Comparison of ENCODE assay signal across 10 cellular contexts in genomic region chr11:8720868-8721739, GRCh38. TPM values are rescaled to one million over a fixed set of nuclear protein-coding genes. Genes with fewer than 3 reads are reported as not detected.
DNase-seq lines count a peak whose midpoint lies in the region; ATAC-seq and TF ChIP-seq lines count a peak whose summit lies in the region.
"Had no signal": no experiment of that assay in that cellular context is flagged by ENCODE, and none has a peak within 500 bp of the region (broad histone marks: within the 10 kb centered on the region; RNA-seq: fewer than 3 reads in every experiment).

No MANE protein-coding gene starts in this region.

- no peaks in the 10 kb centered on the region for H3K27me3 Mint-ChIP-seq in mesothelial cell of epicardium (ENCODE audit: low read depth)
- H3K27me3 Mint-ChIP-seq in activated T-helper 1 cell treated with anti-CD3 and anti-CD28 coated beads, Interleukin-12 subunit alpha, Interleukin-12 subunit beta, Interleukin-2, Interleukin-4 antibody, amounts not matched to agents 30 ng/mL and 10 ng/mL and 1 ng/mL, durations not matched to agents 14 hours and 24 hours and 36 hours (ENCODE audit: insufficient read depth), result peaks cover 5% of the 10 kb centered on the region

- 30% methylated on average over 4 of the region's 7 CpGs for WGBS in mammary epithelial cell (ENCODE audit: low coverage, missing lambda C conversion rate)
- 34% methylated on average over 6 of the region's 7 CpGs; no CpG with 5 or more reads in 1 of the 2 donors for WGBS in transverse colon (ENCODE audit: low coverage in 1 of 2), 2 donors

- TF ChIP-seq EP300 in transverse colon (IDR thresholded peaks at IDR 0.05; ENCODE audit: low read depth), result peak; percentile 36

- TF ChIP-seq POLR2A in transverse colon (IDR thresholded peaks at IDR 0.05), result no peak

- peak overlapping the region; percentile 36 for H3K4me2 ChIP-seq in mammary epithelial cell (ENCODE audit: insufficient read depth, low read depth, low read length)

- no peaks in the 10 kb centered on the region for H3K9me3 Mint-ChIP-seq in mesothelial cell of epicardium
- no peaks in the 10 kb centered on the region for H3K9me3 Mint-ChIP-seq in activated T-helper 1 cell treated with anti-CD3 and anti-CD28 coated beads, Interleukin-12 subunit alpha, Interleukin-12 subunit beta, Interleukin-2, Interleukin-4 antibody, amounts not matched to agents 30 ng/mL and 10 ng/mL and 1 ng/mL, durations not matched to agents 14 hours and 24 hours and 36 hours
- H3K9me3 Mint-ChIP-seq: activated naive CD4-positive, alpha-beta T cell treated with anti-CD3 and anti-CD28 coated beads, Interleukin-2, amount 50 U/mL, for 72 hours had no signal

- H3K9ac ChIP-seq in mammary epithelial cell (ENCODE audit: insufficient read depth, low read length), result no peak overlapping the region

- peaks cover 16% of the 10 kb centered on the region for H3K36me3 ChIP-seq in mammary epithelial cell (ENCODE audit: insufficient read depth, low read length)
- H3K36me3 ChIP-seq in transverse colon, result peaks cover 0 to 1% (median 0%) of the 10 kb centered on the region in 4 donors

- peak overlapping the region; percentile 15 for H3K4me3 Mint-ChIP-seq in mesothelial cell of epicardium
- H3K4me3 Mint-ChIP-seq in activated T-helper 1 cell treated with anti-CD3 and anti-CD28 coated beads, Interleukin-12 subunit alpha, Interleukin-12 subunit beta, Interleukin-2, Interleukin-4 antibody, amounts not matched to agents 30 ng/mL and 10 ng/mL and 1 ng/mL, durations not matched to agents 14 hours and 24 hours and 36 hours, result no peak overlapping the region

- H3K27me3 ChIP-seq in mammary epithelial cell (ENCODE audit: insufficient read depth, low read length) (no peaks in the 10 kb centered on the region), transverse colon (no peaks in the 10 kb centered on the region)

- peaks cover 12% of the 10 kb centered on the region for H3K79me2 ChIP-seq in mammary epithelial cell (ENCODE audit: insufficient read depth, low read length)

- TF ChIP-seq CTCF in mammary epithelial cell (conservative IDR thresholded peaks at IDR 0.05 in 1 of 2, IDR thresholded peaks at IDR 0.05 in 1 of 2; ENCODE audit: extremely low read depth in 1 of 2, insufficient read depth in 1 of 2, low read depth in 1 of 2, low read length in 2 of 2) (no peak), mesothelial cell of epicardium (IDR thresholded peaks at IDR 0.05; ENCODE audit: unreplicated experiment) (no peak), transverse colon (IDR thresholded peaks at IDR 0.05) (no peak)

- ATAC-seq in HG02938 (IDR thresholded peaks at IDR 0.05; ENCODE audit: unreplicated experiment), result no peak
- ATAC-seq: activated naive CD4-positive, alpha-beta T cell treated with anti-CD3 and anti-CD28 coated beads, Interleukin-2, amount 50 U/mL, for 72 hours had no signal

- DNase-seq in DMS79 (lab: John Stamatoyannopoulos, UW), result peak; percentile 14
- DNase-seq in DMS79 treated with DMSO at 0.1 percent for 48 hours (lab: John Stamatoyannopoulos, UW), result no peak
- DNase-seq in mammary epithelial cell, result peak; percentile 46
- DNase-seq in mesothelial cell of epicardium (ENCODE audit: low spot score in 2 of 2, unreplicated experiment in 2 of 2), result no peak
- DNase-seq in transverse colon, result peak; percentile 62
- no peak for DNase-seq in DMS 273 (lab: John Stamatoyannopoulos, UW; ENCODE audit: unreplicated experiment)
- DNase-seq in activated T-helper 1 cell treated with anti-CD3 and anti-CD28 coated beads, Interleukin-12 subunit alpha, Interleukin-12 subunit beta, Interleukin-2, Interleukin-4 antibody, amounts not matched to agents 30 ng/mL and 10 ng/mL and 1 ng/mL, durations not matched to agents 14 hours and 24 hours and 36 hours (ENCODE audit: low spot score), result no peak
- DNase-seq: foreskin melanocyte had no signal

- dilution Hi-C loops in mammary epithelial cell (cut with HindIII; ENCODE audit: low sequenced_read_pairs), result no loop called here

- intact Hi-C loops in mammary epithelial cell (cut with micrococcal nuclease) (no loop called here), transverse colon (cut with DNase I; ENCODE audit: low total_unique reads) (no loop called here)
- intact Hi-C loops in activated T-helper 1 cell treated with anti-CD3 and anti-CD28 coated beads, Interleukin-12 subunit alpha, Interleukin-12 subunit beta, Interleukin-2, Interleukin-4 antibody, amounts not matched to agents 30 ng/mL and 10 ng/mL and 1 ng/mL, durations not matched to agents 14 hours and 24 hours and 36 hours (cut with micrococcal nuclease), result no loop called here

- peak overlapping the region; percentile 92 for H3K27ac Mint-ChIP-seq in mesothelial cell of epicardium
- H3K27ac Mint-ChIP-seq in activated T-helper 1 cell treated with anti-CD3 and anti-CD28 coated beads, Interleukin-12 subunit alpha, Interleukin-12 subunit beta, Interleukin-2, Interleukin-4 antibody, amounts not matched to agents 30 ng/mL and 10 ng/mL and 1 ng/mL, durations not matched to agents 14 hours and 24 hours and 36 hours, result no peak overlapping the region

- H3K4me3 ChIP-seq in mammary epithelial cell (replicated peaks in 1 of 3; ENCODE audit: insufficient read depth in 1 of 3, low read depth in 2 of 3, low read length in 3 of 3), result no peak overlapping the region
- no peak overlapping the region for H3K4me3 ChIP-seq in transverse colon

- H3K9me3 ChIP-seq in mammary epithelial cell (replicated peaks; ENCODE audit: insufficient read depth, low read length) (no peaks in the 10 kb centered on the region), transverse colon (no peaks in the 10 kb centered on the region)

- CTCF ChIA-PET in mammary epithelial cell (lab: Charles Lee; ENCODE audit: low non-redundant PET), result no interaction called here

- no peak overlapping the region for H3K27ac ChIP-seq in mammary epithelial cell (ENCODE audit: insufficient read depth, low read depth, low read length)
- H3K27ac ChIP-seq in transverse colon, result peak overlapping the region; percentile 81 to 93 (median 90)

- H2AFZ ChIP-seq in mammary epithelial cell (ENCODE audit: low read depth, low read length), result no peak overlapping the region

- peaks cover 20% of the 10 kb centered on the region for H3K36me3 Mint-ChIP-seq in mesothelial cell of epicardium
- no peaks in the 10 kb centered on the region for H3K36me3 Mint-ChIP-seq in activated T-helper 1 cell treated with anti-CD3 and anti-CD28 coated beads, Interleukin-12 subunit alpha, Interleukin-12 subunit beta, Interleukin-2, Interleukin-4 antibody, amounts not matched to agents 30 ng/mL and 10 ng/mL and 1 ng/mL, durations not matched to agents 14 hours and 24 hours and 36 hours (ENCODE audit: low read depth)
- H3K36me3 Mint-ChIP-seq: activated naive CD4-positive, alpha-beta T cell treated with anti-CD3 and anti-CD28 coated beads, Interleukin-2, amount 50 U/mL, for 72 hours had no signal

- no TSS peak for BruUV-seq in mammary epithelial cell (replicated peaks; lab: Mats Ljungman, UMichigan)

- H4K20me1 ChIP-seq in mammary epithelial cell (ENCODE audit: insufficient read depth, low read length), result no peaks in the 10 kb centered on the region

- in situ Hi-C loops in mammary epithelial cell (cut with MboI; ENCODE audit: low sequenced_read_pairs in 2 of 2), result no loop called here
- in situ Hi-C loops in transverse colon (cut with MboI; ENCODE audit: low pct_ligation_motif_present in 1 of 4, low pct_unique_long_range_greater_than_20kb in 1 of 4, low sequenced_read_pairs in 3 of 4), result no loop called here

- peaks cover 64% of the 10 kb centered on the region for H3K4me1 Mint-ChIP-seq in mesothelial cell of epicardium
- peaks cover 7% of the 10 kb centered on the region for H3K4me1 Mint-ChIP-seq in activated T-helper 1 cell treated with anti-CD3 and anti-CD28 coated beads, Interleukin-12 subunit alpha, Interleukin-12 subunit beta, Interleukin-2, Interleukin-4 antibody, amounts not matched to agents 30 ng/mL and 10 ng/mL and 1 ng/mL, durations not matched to agents 14 hours and 24 hours and 36 hours (ENCODE audit: low read depth)

- H3K4me1 ChIP-seq in mammary epithelial cell (ENCODE audit: insufficient read depth, low read length) (peaks cover 61% of the 10 kb centered on the region), transverse colon (peaks cover 52 to 86% (median 65%) of the 10 kb centered on the region in 4 donors)

RNA-seq across cellular contexts. Expression of gene RPL27A, which starts 38.5 kb away (rescaled TPM):
- total RNA-seq in mammary epithelial cell (100 to 1,000 TPM; 473 to 864 TPM), mesothelial cell of epicardium (923 to 980 TPM (median 964 TPM) in 3 replicates), transverse colon (100 to 1,000 TPM; 462 to 843 (median 770) TPM)
- polyA plus RNA-seq in mammary epithelial cell, result 1,200 TPM
- 617 TPM for polyA minus RNA-seq in mammary epithelial cell
- total RNA-seq in activated T-helper 1 cell treated with anti-CD3 and anti-CD28 coated beads, Interleukin-12 subunit alpha, Interleukin-12 subunit beta, Interleukin-2, Interleukin-4 antibody, amounts not matched to agents 30 ng/mL and 10 ng/mL and 1 ng/mL, durations not matched to agents 14 hours and 24 hours and 36 hours, result 679 and 691 TPM in 2 replicates

RNA-seq across cellular contexts. Expression of gene TRIM66, which starts 38.6 kb away (rescaled TPM):
- total RNA-seq in mammary epithelial cell (10 to 100 TPM in 1 of 2 donors, 1 to 10 TPM in 1; 7.0 to 17.5 TPM), mesothelial cell of epicardium (8.3 to 10.1 TPM (median 8.7 TPM) in 3 replicates), transverse colon (10 to 100 TPM; 11.7 to 19.7 (median 14.3) TPM)
- 2.2 TPM for polyA plus RNA-seq in mammary epithelial cell
- 8.9 TPM for polyA minus RNA-seq in mammary epithelial cell
- total RNA-seq in activated T-helper 1 cell treated with anti-CD3 and anti-CD28 coated beads, Interleukin-12 subunit alpha, Interleukin-12 subunit beta, Interleukin-2, Interleukin-4 antibody, amounts not matched to agents 30 ng/mL and 10 ng/mL and 1 ng/mL, durations not matched to agents 14 hours and 24 hours and 36 hours, result 11.7 and 14.2 TPM in 2 replicates

Comparison
In these comparisons a context has a peak if more than half of its experiments do, and no peak if none do; other contexts are left out.
1. DNase-seq: peak in DMS79 (single experiment), mammary epithelial cell (single experiment) and transverse colon (single experiment); none in DMS79 treated with DMSO at 0.1 percent for 48 hours (single experiment), mesothelial cell of epicardium (0 of 2), DMS 273 (single experiment) and activated T-helper 1 cell treated with anti-CD3 and anti-CD28 coated beads, Interleukin-12 subunit alpha, Interleukin-12 subunit beta, Interleukin-2, Interleukin-4 antibody, amounts not matched to agents 30 ng/mL and 10 ng/mL and 1 ng/mL, durations not matched to agents 14 hours and 24 hours and 36 hours (single experiment).